ENCODE assay signal across 26 cellular contexts in the genomic region with DNA sequence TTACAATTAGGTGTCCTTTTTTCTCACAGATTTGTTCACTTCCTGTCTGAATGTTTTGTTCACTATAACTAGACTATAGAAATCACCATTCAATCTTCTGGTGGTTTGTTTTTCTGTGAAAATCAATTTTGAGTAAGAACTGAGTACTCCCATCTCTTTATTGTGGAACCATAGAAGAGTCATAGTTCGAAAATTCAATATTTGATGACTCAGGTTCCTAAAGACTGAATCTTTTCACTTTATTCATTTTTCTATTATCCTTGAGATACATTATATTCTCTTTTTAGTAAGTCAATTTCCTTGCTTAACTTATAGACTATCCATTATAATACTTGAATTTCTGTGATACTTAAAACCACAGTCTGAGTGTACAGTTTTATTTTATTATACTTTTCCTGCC. TPM values are rescaled to one million over a fixed set of nuclear protein-coding genes. Genes with fewer than 3 reads are reported as not detected.
DNase-seq lines count a peak whose midpoint lies in the region; ATAC-seq, FAIRE-seq and TF ChIP-seq lines count a peak whose summit lies in the region.
"Had no signal": no experiment of that assay in that cellular context is flagged by ENCODE, and none has a peak within 500 bp of the region (broad histone marks: within the 10 kb centered on the region; RNA-seq: fewer than 3 reads in every experiment).

No MANE protein-coding gene starts in this region.

- no peaks in the 10 kb centered on the region for H4K20me1 ChIP-seq in HepG2 (ENCODE audit: insufficient read depth, low read length)
- H4K20me1 ChIP-seq: BLaER1 had no signal

- no peaks in the 10 kb centered on the region for H3K27me3 Mint-ChIP-seq in endothelial cell (ENCODE audit: unreplicated experiment)
- H3K27me3 Mint-ChIP-seq: CD4-positive, alpha-beta memory T cell; CD4-positive, CD25-positive, alpha-beta regulatory T cell; CD8-positive, alpha-beta memory T cell had no signal

- intact Hi-C loops in HepG2 (cut with micrococcal nuclease; ENCODE audit: unreplicated experiment) = no loop called here
- intact Hi-C loops in right lobe of liver (cut with DNase I) = no loop called here

- no peaks in the 10 kb centered on the region; a peak in 1 of 5 replicates for H3K27me3 ChIP-seq in HepG2 (ENCODE audit: control insufficient read depth in 1 of 2, insufficient read depth in 2 of 2, low read length in 2 of 2)
- H3K27me3 ChIP-seq in right lobe of liver = no peaks in the 10 kb centered on the region
- H3K27me3 ChIP-seq: BE2C, BLaER1 had no signal

- POLR2A ChIA-PET in HepG2 (lab: Yijun Ruan, JAX) = no interaction called here

- TF ChIP-seq CTCF in HepG2 (CRISPR knock-in tag; IDR thresholded peaks at IDR 0.05) (no peak), right lobe of liver (IDR thresholded peaks at IDR 0.05) (no peak), endothelial cell (IDR thresholded peaks at IDR 0.05; ENCODE audit: unreplicated experiment) (no peak)

- TF ChIP-seq RAD21 in HepG2 (CRISPR knock-in tag; IDR thresholded peaks at IDR 0.05) = no peak

- H3K36me3 ChIP-seq in HepG2 (replicated peaks in 1 of 2; ENCODE audit: control insufficient read depth in 1 of 2, insufficient read depth in 2 of 2, low read length in 2 of 2) (no peaks in the 10 kb centered on the region), right lobe of liver (no peaks in the 10 kb centered on the region), SK-N-MC (ENCODE audit: insufficient read depth, low read length) (no peaks in the 10 kb centered on the region)
- H3K36me3 ChIP-seq: BE2C, BLaER1 had no signal

- H3K36me3 Mint-ChIP-seq in endothelial cell (ENCODE audit: low read depth, unreplicated experiment) = no peaks in the 10 kb centered on the region
- H3K36me3 Mint-ChIP-seq: CD14-positive monocyte; CD4-positive, alpha-beta memory T cell; CD4-positive, CD25-positive, alpha-beta regulatory T cell; CD8-positive, alpha-beta memory T cell had no signal

- ATAC-seq in HepG2 (no peak), right lobe of liver (no peak), HG02840 (IDR thresholded peaks at IDR 0.05; ENCODE audit: low FRiP score, unreplicated experiment) (no peak)

- WGBS in HepG2 (ENCODE audit: low lambda C conversion rate) = 0% methylated on average over 1 of the region's 1 CpG
- 31% methylated on average over 1 of the region's 1 CpG for WGBS in right lobe of liver (ENCODE audit: insufficient coverage, low coverage, low lambda C conversion rate, missing lambda C conversion rate)

- H2AFZ ChIP-seq in HepG2 (ENCODE audit: low read length) = no peak overlapping the region

- no peaks in the 10 kb centered on the region for H3K9me3 Mint-ChIP-seq in endothelial cell (ENCODE audit: unreplicated experiment)
- H3K9me3 Mint-ChIP-seq: CD14-positive monocyte; CD4-positive, alpha-beta memory T cell had no signal

- no peak for FAIRE-seq in HepG2 (lab: Jason Lieb, UNC)
- FAIRE-seq: GM12878, GM12892, GM18507 had no signal

- H3K4me3 Mint-ChIP-seq in endothelial cell (ENCODE audit: unreplicated experiment) = no peak overlapping the region
- H3K4me3 Mint-ChIP-seq: CD14-positive monocyte; CD4-positive, alpha-beta memory T cell; CD4-positive, CD25-positive, alpha-beta regulatory T cell; CD8-positive, alpha-beta memory T cell had no signal

- no TSS peak for BruUV-seq in HepG2 (replicated peaks; lab: Mats Ljungman, UMichigan)

- H3K79me2 ChIP-seq in HepG2 (ENCODE audit: insufficient read depth, low read length) = no peaks in the 10 kb centered on the region

- no peak overlapping the region for H3K4me3 ChIP-seq in HepG2 (replicated peaks in 1 of 3; ENCODE audit: insufficient read depth in 1 of 3, low read depth in 2 of 3, low read length in 3 of 3)
- no peak overlapping the region for H3K4me3 ChIP-seq in right lobe of liver
- H3K4me3 ChIP-seq in SK-N-MC = no peak overlapping the region
- H3K4me3 ChIP-seq: BLaER1, GM12878 had no signal

- TF ChIP-seq POLR2A in HepG2 (IDR thresholded peaks at IDR 0.05; ENCODE audit: insufficient read depth in 1 of 2, low read depth in 2 of 2, low read length in 2 of 2) (no peak), right lobe of liver (IDR thresholded peaks at IDR 0.05) (no peak)

- TF ChIP-seq EP300 in HepG2 (IDR thresholded peaks at IDR 0.05; ENCODE audit: low read depth in 2 of 2, low read length in 2 of 2) (no peak), HepG2 (CRISPR knock-in tag; IDR thresholded peaks at IDR 0.05; ENCODE audit: borderline replicate concordance) (no peak)

- DNase-seq in HepG2 (ENCODE audit: low spot score) (no peak), right lobe of liver (no peak), SK-N-MC (ENCODE audit: low read depth, low spot score) (no peak), endothelial cell (ENCODE audit: low spot score) (no peak), LoVo (ENCODE audit: low spot score) (no peak)
- no peak for DNase-seq in effector CD8-positive, alpha-beta T cell (lab: John Stamatoyannopoulos, UW)
- DNase-seq: ACHN; BE2C; C1 segment of cervical spinal cord; CD4-positive, alpha-beta memory T cell; CD4-positive, CD25-positive, alpha-beta regulatory T cell; CD8-positive, alpha-beta memory T cell; DMS 273 treated with DMSO at 0.1 percent for 48 hours; DND-41; EL; GDM1 had no signal

- CTCF ChIA-PET in HepG2 (lab: Yijun Ruan, JAX; ENCODE audit: low intra/inter-chr PET ratio, low total read pairs) = no interaction called here

- H3K4me1 Mint-ChIP-seq in endothelial cell (ENCODE audit: unreplicated experiment) = peaks cover 12% of the 10 kb centered on the region
- H3K4me1 Mint-ChIP-seq: CD4-positive, alpha-beta memory T cell; CD8-positive, alpha-beta memory T cell had no signal

- H3K4me1 ChIP-seq in HepG2 (ENCODE audit: insufficient read depth, low read length) = no peaks in the 10 kb centered on the region
- H3K4me1 ChIP-seq in right lobe of liver = no peaks in the 10 kb centered on the region
- H3K4me1 ChIP-seq: BE2C, BLaER1 had no signal

- no peaks in the 10 kb centered on the region for H3K9me3 ChIP-seq in HepG2 (ENCODE audit: low read length)
- H3K9me3 ChIP-seq in right lobe of liver = no peaks in the 10 kb centered on the region
- no peaks in the 10 kb centered on the region for H3K9me3 ChIP-seq in SK-N-MC (ENCODE audit: low read depth, low read length)
- H3K9me3 ChIP-seq: BE2C, BLaER1 had no signal

- in situ Hi-C loops in HepG2 (cut with HindIII; ENCODE audit: extremely low pct_ligation_motif_present, low pct_unique_long_range_greater_than_20kb) = loop anchor here (10.0 kb wide), 1 partner anchor 247 kb away; no protein-coding TSS in a partner anchor

- H3K9ac ChIP-seq in HepG2 (ENCODE audit: insufficient read depth, low read depth, low read length) (no peak overlapping the region), SK-N-MC (ENCODE audit: insufficient read length) (no peak overlapping the region)
- H3K9ac ChIP-seq: BLaER1 had no signal

- H3K4me2 ChIP-seq in HepG2 (ENCODE audit: low read depth, low read length) = no peak overlapping the region
- H3K4me2 ChIP-seq: BLaER1 had no signal

- peak overlapping the region; percentile 27 for H3K27ac Mint-ChIP-seq in endothelial cell (ENCODE audit: unreplicated experiment)
- H3K27ac Mint-ChIP-seq: CD14-positive monocyte; CD4-positive, alpha-beta memory T cell; CD4-positive, CD25-positive, alpha-beta regulatory T cell; CD8-positive, alpha-beta memory T cell had no signal

- no peak overlapping the region for H3K27ac ChIP-seq in HepG2 (ENCODE audit: extremely low read length, insufficient read depth, low read length)
- H3K27ac ChIP-seq in right lobe of liver = no peak overlapping the region
- peak overlapping the region; percentile 63; the same call in 1 of the 2 replicates for H3K27ac ChIP-seq in SK-N-MC
- H3K27ac ChIP-seq: 22Rv1, BLaER1 had no signal

TF ChIP-seq in HepG2, 621 proteins besides CTCF, POLR2A, EP300 and RAD21:
- TF ChIP-seq MAFF (IDR thresholded peaks at IDR 0.05; ENCODE audit: low read depth, low read length) (peak; percentile 61; the same call in 1 of the 2 replicates), CBFB (CRISPR knock-in tag; IDR thresholded peaks at IDR 0.05) (no peak), MAFK (conservative IDR thresholded peaks at IDR 0.05 in 1 of 2, IDR thresholded peaks at IDR 0.05 in 1 of 2; ENCODE audit: low read length in 2 of 2) (peak; percentile 42 to 78; a peak in 3 of 4 replicates), MTF2 (CRISPR knock-in tag; IDR thresholded peaks at IDR 0.05; ENCODE audit: borderline replicate concordance) (no peak)

RNA-seq across cellular contexts. Expression of a gene that starts 49.3 kb away (rescaled TPM):
- total RNA-seq in HepG2 (2016; rRNA removed; fragmentation: Illumina TruSeq; extraction: Trizol) (not detected in 2 replicates), right lobe of liver (1 to 10 TPM in 1 of 6 experiments, under 1 TPM in 5; 0.19 to 1.0 (median 0.39) TPM), endothelial cell (ENCODE audit: unreplicated experiment) (6.8 TPM)
- total RNA-seq in HepG2 (2016; cell fraction: cytosol; rRNA removed; fragmentation: Illumina TruSeq; extraction: Trizol; ENCODE audit: low read depth) = not detected in 2 replicates
- total RNA-seq in HepG2 (2016; cell fraction: insoluble cytoplasmic fraction; rRNA removed; fragmentation: Illumina TruSeq; extraction: Trizol) = not detected in 2 replicates
- not detected in 2 replicates for total RNA-seq in HepG2 (2016; cell fraction: membrane; rRNA removed; fragmentation: Illumina TruSeq; extraction: Trizol)
- not detected in 2 replicates for total RNA-seq in HepG2 (2016; cell fraction: nucleus; rRNA removed; fragmentation: Illumina TruSeq; extraction: Trizol)
- not detected in 2 replicates for polyA plus RNA-seq in HepG2 (2011; rRNA removed)
- polyA plus RNA-seq in HepG2 (2011; cell fraction: cytosol; rRNA removed) = not detected in 2 replicates
- polyA plus RNA-seq in HepG2 (2011; cell fraction: nucleus; rRNA removed) = not detected in 2 replicates
- not detected in 2 replicates for polyA plus RNA-seq in HepG2 (2012)
- not detected in 2 replicates for polyA plus RNA-seq in HepG2 (2016; cell fraction: cytosol; fragmentation: Illumina TruSeq; extraction: Trizol; ENCODE audit: low read depth)
- not detected in 2 replicates for polyA plus RNA-seq in HepG2 (2016; cell fraction: insoluble cytoplasmic fraction; fragmentation: Illumina TruSeq; extraction: Trizol; ENCODE audit: low read depth)
- polyA plus RNA-seq in HepG2 (2016; cell fraction: membrane; fragmentation: Illumina TruSeq; extraction: Trizol; ENCODE audit: low read depth) = not detected in 2 replicates
- not detected in 2 replicates for polyA plus RNA-seq in HepG2 (2016; cell fraction: nucleus; fragmentation: Illumina TruSeq; extraction: Trizol; ENCODE audit: insufficient read depth, low read depth)
- polyA minus RNA-seq in HepG2 (2011; rRNA and poly(A)+ RNA removed; ENCODE audit: low replicate concordance) = not detected in 2 replicates
- not detected in 2 replicates for polyA minus RNA-seq in HepG2 (2011; cell fraction: cytosol; rRNA and poly(A)+ RNA removed)
- not detected in 2 replicates for polyA minus RNA-seq in HepG2 (2011; cell fraction: nucleus; rRNA and poly(A)+ RNA removed)
- total RNA-seq: A172; CD4-positive, alpha-beta memory T cell; CD4-positive, CD25-positive, alpha-beta regulatory T cell; CD8-positive, alpha-beta memory T cell; Daoy; GM12878 had no signal
- polyA plus RNA-seq: AG04450; CD14-positive monocyte; CD4-positive, alpha-beta memory T cell; CD4-positive, CD25-positive, alpha-beta regulatory T cell; CD8-positive, alpha-beta memory T cell; GM12878 had no signal
